11 cellular contexts compared by ENCODE assay signal in the genomic region with DNA sequence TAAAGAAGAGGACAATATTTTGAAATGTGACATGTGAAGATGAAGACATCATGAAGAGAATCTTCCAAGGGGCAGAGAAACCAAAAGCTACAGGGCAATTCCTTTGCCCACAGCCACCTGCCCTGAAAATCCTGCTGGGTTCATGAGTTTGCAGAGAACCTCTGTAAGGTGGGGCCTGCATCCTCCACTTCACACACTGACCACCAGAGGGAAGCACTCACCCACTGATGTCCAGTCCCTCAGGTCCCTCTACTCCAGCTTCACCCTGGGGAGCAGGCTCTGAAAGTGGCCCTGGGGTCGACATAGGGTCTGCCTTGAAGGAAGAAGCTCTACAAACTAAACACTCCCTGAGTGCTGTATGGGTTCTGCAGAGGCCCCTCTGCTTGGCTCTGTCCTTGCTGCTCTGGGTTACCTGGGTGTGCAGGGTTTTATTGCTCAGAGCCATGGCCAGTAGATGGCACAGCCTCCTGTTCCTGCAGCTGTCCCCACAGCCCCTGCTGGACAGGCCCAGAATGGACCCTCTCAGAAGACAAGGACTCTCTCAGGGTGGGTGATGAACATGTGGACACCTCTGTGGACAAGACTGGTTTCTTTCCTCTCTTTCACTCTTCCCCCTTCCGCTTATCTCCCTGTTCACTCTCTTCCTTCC. TPM values are rescaled to one million over a fixed set of nuclear protein-coding genes. Genes with fewer than 3 reads are reported as not detected.
DNase-seq lines count a peak whose midpoint lies in the region; ATAC-seq and TF ChIP-seq lines count a peak whose summit lies in the region.
"Not testable (repeated sequence)": the region's sequence is repeated elsewhere in the genome, so short reads cannot be mapped to it uniquely, and the experiment has no call there.
"Had no signal": no experiment of that assay in that cellular context is flagged by ENCODE, and none has a peak within 500 bp of the region (broad histone marks: within the 10 kb centered on the region; RNA-seq: fewer than 3 reads in every experiment).

No MANE protein-coding gene starts in this region.

- intact Hi-C loops in CD14-positive monocyte (cut with micrococcal nuclease); activated CD4-positive, alpha-beta T cell treated with anti-CD3 and anti-CD28 coated beads for 36 hours (cut with DNase I, micrococcal nuclease): not testable (repeated sequence)

- not testable (repeated sequence) for H3K4me3 Mint-ChIP-seq in CD14-positive monocyte; activated CD4-positive, alpha-beta T cell treated with anti-CD3 and anti-CD28 coated beads for 36 hours

- CTCF ChIA-PET in activated CD4-positive, alpha-beta T cell treated with anti-CD3 and anti-CD28 coated beads for 36 hours (lab: Charles Lee): not testable (repeated sequence)

- POLR2A ChIA-PET in activated CD4-positive, alpha-beta T cell treated with anti-CD3 and anti-CD28 coated beads for 36 hours (lab: Charles Lee): not testable (repeated sequence)

- not testable (repeated sequence) for H3K9me3 Mint-ChIP-seq in CD14-positive monocyte; activated CD4-positive, alpha-beta T cell treated with anti-CD3 and anti-CD28 coated beads for 36 hours (ENCODE audit: low read depth)

- TF ChIP-seq CTCF in CD14-positive monocyte (IDR thresholded peaks at IDR 0.05): peak; percentile 59
- TF ChIP-seq CTCF in kidney epithelial cell (IDR thresholded peaks at IDR 0.05; ENCODE audit: insufficient read depth, low read length, poor library complexity, severe bottlenecking): peak; percentile 35

- peak; percentile 80 for ATAC-seq in GM18907 (IDR thresholded peaks at IDR 0.05; ENCODE audit: unreplicated experiment)
- ATAC-seq in HG03135 (IDR thresholded peaks at IDR 0.05; ENCODE audit: unreplicated experiment): peak; percentile 80
- peak; percentile 58 for ATAC-seq in activated CD4-positive, alpha-beta T cell treated with anti-CD3 and anti-CD28 coated beads for 36 hours

- H3K27ac Mint-ChIP-seq in CD14-positive monocyte; activated CD4-positive, alpha-beta T cell treated with anti-CD3 and anti-CD28 coated beads for 36 hours: not testable (repeated sequence)

- DNase-seq in CD14-positive monocyte (ENCODE audit: low spot score); kidney epithelial cell (ENCODE audit: low read depth): not testable (repeated sequence)
- DNase-seq in NCI-H345 (lab: John Stamatoyannopoulos, UW) (peak; percentile 45), dermis blood vessel endothelial cell (peak; percentile 63)
- peak; percentile 61 for DNase-seq in activated CD4-positive, alpha-beta T cell treated with anti-CD3 and anti-CD28 coated beads for 36 hours
- DNase-seq in stimulated activated CD4-positive, alpha-beta T cell treated with anti-CD3 and anti-CD28 coated beads, Interleukin-15, amount 100 ng/mL, for 24 hours: peak; percentile 41

- not testable (repeated sequence) for H3K36me3 ChIP-seq in kidney epithelial cell (ENCODE audit: control insufficient read depth, insufficient read depth, low read length)

- not testable (repeated sequence) for H3K4me3 ChIP-seq in kidney epithelial cell (ENCODE audit: low read depth, low read length)

- not testable (repeated sequence) for H3K27me3 Mint-ChIP-seq in CD14-positive monocyte (ENCODE audit: low read depth in 3 of 3); activated CD4-positive, alpha-beta T cell treated with anti-CD3 and anti-CD28 coated beads for 36 hours

- H3K27me3 ChIP-seq in kidney epithelial cell (ENCODE audit: control insufficient read depth, insufficient read depth, low read length): not testable (repeated sequence)

- H3K36me3 Mint-ChIP-seq in CD14-positive monocyte; activated CD4-positive, alpha-beta T cell treated with anti-CD3 and anti-CD28 coated beads for 36 hours (ENCODE audit: low read depth): not testable (repeated sequence)

- H3K4me1 Mint-ChIP-seq in CD14-positive monocyte; activated CD4-positive, alpha-beta T cell treated with anti-CD3 and anti-CD28 coated beads for 36 hours: not testable (repeated sequence)

RNA-seq across cellular contexts. Expression of a gene that starts 27.0 kb away (rescaled TPM):
- polyA plus RNA-seq in CD14-positive monocyte: not detected
- not detected for total RNA-seq in activated CD4-positive, alpha-beta T cell treated with anti-CD3 and anti-CD28 coated beads for 36 hours
- total RNA-seq in dermis blood vessel endothelial cell (0.19 TPM in 1 of 2 replicates, not detected in the other), kidney epithelial cell (not detected in 2 replicates)
- total RNA-seq: cardiac septum, skeletal muscle tissue, ureter had no signal

RNA-seq across cellular contexts. Expression of a gene that starts 34.9 kb away (rescaled TPM):
- polyA plus RNA-seq in CD14-positive monocyte: not detected
- total RNA-seq in activated CD4-positive, alpha-beta T cell treated with anti-CD3 and anti-CD28 coated beads for 36 hours: not detected
- total RNA-seq in dermis blood vessel endothelial cell (not detected in 2 replicates), kidney epithelial cell (not detected in 2 replicates)
- total RNA-seq: cardiac septum, skeletal muscle tissue, ureter had no signal
